10 cellular contexts compared by ENCODE assay signal in the genomic region with DNA sequence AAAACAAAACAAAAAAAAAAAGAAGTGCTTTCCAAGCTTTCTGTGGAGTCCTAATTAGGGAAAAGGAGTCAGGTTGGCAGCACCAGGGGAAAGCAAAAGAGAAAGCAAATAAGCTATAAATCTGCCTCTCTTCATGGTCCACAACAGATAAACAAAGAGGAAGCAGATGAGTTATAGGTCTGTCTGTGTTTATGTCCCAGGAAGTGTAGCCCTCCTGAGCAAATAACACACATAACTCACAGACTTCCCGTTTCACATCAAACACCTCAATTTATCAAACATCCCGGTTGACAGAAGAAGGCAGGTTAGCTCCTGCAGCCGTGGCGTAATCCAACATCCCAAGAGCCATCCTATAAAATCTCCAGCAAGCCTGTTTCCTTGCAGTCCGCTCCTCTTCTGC. TPM values are rescaled to one million over a fixed set of nuclear protein-coding genes. Genes with fewer than 3 reads are reported as not detected.
A peak's percentile ranks its signal among the peaks of the same experiment; 100 is the strongest.
DNase-seq lines count a peak whose midpoint lies in the region; ATAC-seq and TF ChIP-seq lines count a peak whose summit lies in the region.
"Had no signal": no experiment of that assay in that cellular context is flagged by ENCODE, and none has a peak within 500 bp of the region (broad histone marks: within the 10 kb centered on the region; RNA-seq: fewer than 3 reads in every experiment).

No MANE protein-coding gene starts in this region.

- no peak overlapping the region for H3K27ac ChIP-seq in left ventricle myocardium inferior (replicated peaks)

- H3K4me3 Mint-ChIP-seq in activated T-cell treated with anti-CD3 and anti-CD28 coated beads, Interleukin-2, amount 50 U/mL, for 72 hours = peak overlapping the region; percentile 55 to 64
- H3K4me3 Mint-ChIP-seq in activated T-cell treated with anti-CD3 and anti-CD28 coated beads, Interleukin-2, amount 50 U/mL, for 24 hours = no peak overlapping the region
- H3K4me3 Mint-ChIP-seq in dendritic cell treated with granulocyte-macrophage colony-stimulating factor and Interleukin-4, amounts not matched to agents 40 ng/mL and 50 ng/mL, for 4 days = no peak overlapping the region
- peak overlapping the region; percentile 58 to 59 for H3K4me3 Mint-ChIP-seq in stimulated activated naive B cell treated with anti-CD40 and anti-IgM and Interleukin-4, amounts not matched to agents 10 μg/mL and 1 μg/mL and 100 μg/mL, for 72 hours
- H3K4me3 Mint-ChIP-seq in activated naive CD8-positive, alpha-beta T cell treated with anti-CD3 and anti-CD28 coated beads, Interleukin-2, amount 50 U/mL, for 24 hours = no peak overlapping the region

- H3K27me3 Mint-ChIP-seq in activated T-cell treated with anti-CD3 and anti-CD28 coated beads, Interleukin-2, amount 50 U/mL, for 72 hours (ENCODE audit: low read depth) = peaks cover 28% of the 10 kb centered on the region
- peaks cover 36% of the 10 kb centered on the region for H3K27me3 Mint-ChIP-seq in activated T-cell treated with anti-CD3 and anti-CD28 coated beads, Interleukin-2, amount 50 U/mL, for 24 hours
- peaks cover 11% of the 10 kb centered on the region for H3K27me3 Mint-ChIP-seq in dendritic cell treated with granulocyte-macrophage colony-stimulating factor and Interleukin-4, amounts not matched to agents 40 ng/mL and 50 ng/mL, for 4 days
- peaks cover 4 to 10% of the 10 kb centered on the region in 2 donors for H3K27me3 Mint-ChIP-seq in stimulated activated naive B cell treated with anti-CD40 and anti-IgM and Interleukin-4, amounts not matched to agents 10 μg/mL and 1 μg/mL and 100 μg/mL, for 72 hours
- peaks cover 29% of the 10 kb centered on the region for H3K27me3 Mint-ChIP-seq in activated naive CD8-positive, alpha-beta T cell treated with anti-CD3 and anti-CD28 coated beads, Interleukin-2, amount 50 U/mL, for 24 hours

- ATAC-seq in activated T-cell treated with anti-CD3 and anti-CD28 coated beads, Interleukin-2, amount 50 U/mL, for 72 hours (replicated peaks in 1 of 2) = no peak
- peak; percentile 39 to 41 for ATAC-seq in stimulated activated naive B cell treated with anti-CD40 and anti-IgM and Interleukin-4, amounts not matched to agents 10 μg/mL and 1 μg/mL and 100 μg/mL, for 72 hours (replicated peaks)
- no peak for ATAC-seq in activated naive CD8-positive, alpha-beta T cell treated with anti-CD3 and anti-CD28 coated beads, Interleukin-2, amount 50 U/mL, for 24 hours

- peaks cover 14% of the 10 kb centered on the region for H3K4me1 ChIP-seq in left ventricle myocardium inferior

- H3K9me3 Mint-ChIP-seq in activated T-cell treated with anti-CD3 and anti-CD28 coated beads, Interleukin-2, amount 50 U/mL, for 72 hours = no peaks in the 10 kb centered on the region
- no peaks in the 10 kb centered on the region for H3K9me3 Mint-ChIP-seq in activated T-cell treated with anti-CD3 and anti-CD28 coated beads, Interleukin-2, amount 50 U/mL, for 24 hours
- no peaks in the 10 kb centered on the region for H3K9me3 Mint-ChIP-seq in dendritic cell treated with granulocyte-macrophage colony-stimulating factor and Interleukin-4, amounts not matched to agents 40 ng/mL and 50 ng/mL, for 4 days
- no peaks in the 10 kb centered on the region for H3K9me3 Mint-ChIP-seq in stimulated activated naive B cell treated with anti-CD40 and anti-IgM and Interleukin-4, amounts not matched to agents 10 μg/mL and 1 μg/mL and 100 μg/mL, for 72 hours
- no peaks in the 10 kb centered on the region for H3K9me3 Mint-ChIP-seq in activated naive CD8-positive, alpha-beta T cell treated with anti-CD3 and anti-CD28 coated beads, Interleukin-2, amount 50 U/mL, for 24 hours

- no peak for DNase-seq in activated T-cell treated with anti-CD3 and anti-CD28 coated beads, Interleukin-2, amount 50 U/mL, for 72 hours
- DNase-seq in activated T-cell treated with anti-CD3 and anti-CD28 coated beads, Interleukin-2, amount 50 U/mL, for 24 hours = no peak
- DNase-seq in NCI-H345 treated with DMSO at 0.1 percent for 48 hours (lab: John Stamatoyannopoulos, UW; ENCODE audit: unreplicated experiment) (peak; percentile 60), left ventricle myocardium inferior (no peak), GM03348 (ENCODE audit: low spot score) (no peak)
- DNase-seq in stimulated activated naive B cell treated with anti-CD40 and anti-IgM and Interleukin-4, amounts not matched to agents 10 μg/mL and 1 μg/mL and 100 μg/mL, for 72 hours = no peak
- DNase-seq in activated naive CD8-positive, alpha-beta T cell treated with anti-CD3 and anti-CD28 coated beads, Interleukin-2, amount 50 U/mL, for 24 hours = no peak

- no peaks in the 10 kb centered on the region for H3K36me3 ChIP-seq in left ventricle myocardium inferior

- H3K27ac Mint-ChIP-seq in activated T-cell treated with anti-CD3 and anti-CD28 coated beads, Interleukin-2, amount 50 U/mL, for 72 hours = peak overlapping the region; percentile 60
- no peak overlapping the region for H3K27ac Mint-ChIP-seq in activated T-cell treated with anti-CD3 and anti-CD28 coated beads, Interleukin-2, amount 50 U/mL, for 24 hours
- peak overlapping the region; percentile 51 for H3K27ac Mint-ChIP-seq in dendritic cell treated with granulocyte-macrophage colony-stimulating factor and Interleukin-4, amounts not matched to agents 40 ng/mL and 50 ng/mL, for 4 days
- H3K27ac Mint-ChIP-seq in stimulated activated naive B cell treated with anti-CD40 and anti-IgM and Interleukin-4, amounts not matched to agents 10 μg/mL and 1 μg/mL and 100 μg/mL, for 72 hours = peak overlapping the region; percentile 20
- H3K27ac Mint-ChIP-seq in activated naive CD8-positive, alpha-beta T cell treated with anti-CD3 and anti-CD28 coated beads, Interleukin-2, amount 50 U/mL, for 24 hours = no peak overlapping the region

- H3K4me1 Mint-ChIP-seq in activated T-cell treated with anti-CD3 and anti-CD28 coated beads, Interleukin-2, amount 50 U/mL, for 72 hours (ENCODE audit: low read depth) = peaks cover 30% of the 10 kb centered on the region
- peaks cover 31% of the 10 kb centered on the region for H3K4me1 Mint-ChIP-seq in activated T-cell treated with anti-CD3 and anti-CD28 coated beads, Interleukin-2, amount 50 U/mL, for 24 hours (ENCODE audit: low read depth)
- peaks cover 40% of the 10 kb centered on the region for H3K4me1 Mint-ChIP-seq in dendritic cell treated with granulocyte-macrophage colony-stimulating factor and Interleukin-4, amounts not matched to agents 40 ng/mL and 50 ng/mL, for 4 days (ENCODE audit: low read depth)
- H3K4me1 Mint-ChIP-seq in stimulated activated naive B cell treated with anti-CD40 and anti-IgM and Interleukin-4, amounts not matched to agents 10 μg/mL and 1 μg/mL and 100 μg/mL, for 72 hours = peaks cover 42 to 79% of the 10 kb centered on the region in 2 donors
- H3K4me1 Mint-ChIP-seq in activated naive CD8-positive, alpha-beta T cell treated with anti-CD3 and anti-CD28 coated beads, Interleukin-2, amount 50 U/mL, for 24 hours = peaks cover 38% of the 10 kb centered on the region

- H3K27me3 ChIP-seq in left ventricle myocardium inferior (ENCODE audit: low read depth) = no peaks in the 10 kb centered on the region

- TF ChIP-seq CTCF in left ventricle myocardium inferior (IDR thresholded peaks at IDR 0.05; ENCODE audit: borderline replicate concordance) = no peak

- H3K4me3 ChIP-seq in left ventricle myocardium inferior = no peak overlapping the region

- no peaks in the 10 kb centered on the region for H3K36me3 Mint-ChIP-seq in activated T-cell treated with anti-CD3 and anti-CD28 coated beads, Interleukin-2, amount 50 U/mL, for 72 hours (ENCODE audit: insufficient read depth in 2 of 2)
- no peaks in the 10 kb centered on the region for H3K36me3 Mint-ChIP-seq in activated T-cell treated with anti-CD3 and anti-CD28 coated beads, Interleukin-2, amount 50 U/mL, for 24 hours (ENCODE audit: low read depth)
- H3K36me3 Mint-ChIP-seq in dendritic cell treated with granulocyte-macrophage colony-stimulating factor and Interleukin-4, amounts not matched to agents 40 ng/mL and 50 ng/mL, for 4 days (ENCODE audit: low read depth) = no peaks in the 10 kb centered on the region
- peaks cover 0 to 3% of the 10 kb centered on the region in 2 donors for H3K36me3 Mint-ChIP-seq in stimulated activated naive B cell treated with anti-CD40 and anti-IgM and Interleukin-4, amounts not matched to agents 10 μg/mL and 1 μg/mL and 100 μg/mL, for 72 hours
- no peaks in the 10 kb centered on the region for H3K36me3 Mint-ChIP-seq in activated naive CD8-positive, alpha-beta T cell treated with anti-CD3 and anti-CD28 coated beads, Interleukin-2, amount 50 U/mL, for 24 hours (ENCODE audit: low read depth)

- intact Hi-C loops in dendritic cell treated with granulocyte-macrophage colony-stimulating factor and Interleukin-4, amounts not matched to agents 40 ng/mL and 50 ng/mL, for 4 days (cut with micrococcal nuclease) = no loop called here
- intact Hi-C loops in left ventricle myocardium inferior (cut with micrococcal nuclease) = no loop called here

- H3K9me3 ChIP-seq in left ventricle myocardium inferior (replicated peaks) = no peaks in the 10 kb centered on the region

RNA-seq across cellular contexts. Expression of a gene that starts 5.6 kb away (rescaled TPM):
- not detected for total RNA-seq in activated T-cell treated with anti-CD3 and anti-CD28 coated beads, Interleukin-2, amount 50 U/mL, for 72 hours
- total RNA-seq in left ventricle myocardium inferior = 4.2 TPM
- total RNA-seq: HT-29, kidney epithelial cell had no signal

RNA-seq across cellular contexts. Expression of a gene that starts 48.8 kb away (rescaled TPM):
- total RNA-seq in activated T-cell treated with anti-CD3 and anti-CD28 coated beads, Interleukin-2, amount 50 U/mL, for 72 hours = under 1 TPM in 1 of 2 donors, not detected in 1; 0.22 TPM
- not detected for total RNA-seq in left ventricle myocardium inferior
- total RNA-seq: HT-29, kidney epithelial cell had no signal

RNA-seq across cellular contexts. Expression of a gene that starts 53.9 kb away (rescaled TPM):
- 1 to 10 TPM; 5.9 to 7.5 TPM for total RNA-seq in activated T-cell treated with anti-CD3 and anti-CD28 coated beads, Interleukin-2, amount 50 U/mL, for 72 hours
- total RNA-seq in left ventricle myocardium inferior = 48.4 TPM

Comparison
In these comparisons a context has a peak if more than half of its experiments do, and no peak if none do; other contexts are left out.
1. H3K27ac Mint-ChIP-seq: peak in activated T-cell treated with anti-CD3 and anti-CD28 coated beads, Interleukin-2, amount 50 U/mL, for 72 hours (single experiment), dendritic cell treated with granulocyte-macrophage colony-stimulating factor and Interleukin-4, amounts not matched to agents 40 ng/mL and 50 ng/mL, for 4 days (single experiment) and stimulated activated naive B cell treated with anti-CD40 and anti-IgM and Interleukin-4, amounts not matched to agents 10 μg/mL and 1 μg/mL and 100 μg/mL, for 72 hours (single experiment); none in activated T-cell treated with anti-CD3 and anti-CD28 coated beads, Interleukin-2, amount 50 U/mL, for 24 hours (single experiment) and activated naive CD8-positive, alpha-beta T cell treated with anti-CD3 and anti-CD28 coated beads, Interleukin-2, amount 50 U/mL, for 24 hours (single experiment).
2. H3K4me3 Mint-ChIP-seq: peak in activated T-cell treated with anti-CD3 and anti-CD28 coated beads, Interleukin-2, amount 50 U/mL, for 72 hours (2 of 2) and stimulated activated naive B cell treated with anti-CD40 and anti-IgM and Interleukin-4, amounts not matched to agents 10 μg/mL and 1 μg/mL and 100 μg/mL, for 72 hours (2 of 2); none in activated T-cell treated with anti-CD3 and anti-CD28 coated beads, Interleukin-2, amount 50 U/mL, for 24 hours (single experiment), dendritic cell treated with granulocyte-macrophage colony-stimulating factor and Interleukin-4, amounts not matched to agents 40 ng/mL and 50 ng/mL, for 4 days (single experiment) and activated naive CD8-positive, alpha-beta T cell treated with anti-CD3 and anti-CD28 coated beads, Interleukin-2, amount 50 U/mL, for 24 hours (single experiment).
3. ATAC-seq: peak in stimulated activated naive B cell treated with anti-CD40 and anti-IgM and Interleukin-4, amounts not matched to agents 10 μg/mL and 1 μg/mL and 100 μg/mL, for 72 hours (2 of 2); none in activated T-cell treated with anti-CD3 and anti-CD28 coated beads, Interleukin-2, amount 50 U/mL, for 72 hours (0 of 2) and activated naive CD8-positive, alpha-beta T cell treated with anti-CD3 and anti-CD28 coated beads, Interleukin-2, amount 50 U/mL, for 24 hours (single experiment).